1 cellular context compared by ENCODE assay signal in genomic region chrX:153334654-153335295, GRCh38.
TF ChIP-seq lines count a peak whose summit lies in the region.

No MANE protein-coding gene starts in this region.

TF ChIP-seq in HEK293, 187 proteins besides CTCF, POLR2A, EP300 and RAD21 (continued from another document):
- TF ChIP-seq ZNF513 (tag by site-specific recombination; IDR thresholded peaks at IDR 0.05) (no peak), ZNF121 (tag by site-specific recombination; IDR thresholded peaks at IDR 0.05) (no peak), PRDM4 (tag by site-specific recombination; IDR thresholded peaks at IDR 0.05) (no peak), ZNF2 (tag by site-specific recombination; IDR thresholded peaks at IDR 0.05) (no peak), ZNF184 (tag by site-specific recombination; IDR thresholded peaks at IDR 0.05) (no peak)
